ENCODE assay signal across 1 cellular context in genomic region chr19:1704339-1704738, GRCh38.
TF ChIP-seq lines count a peak whose summit lies in the region.

No MANE protein-coding gene starts in this region.

TF ChIP-seq in K562, 482 proteins besides CTCF, POLR2A, EP300 and RAD21:
- no peak for TF ChIP-seq ZNF592 (IDR thresholded peaks at IDR 0.05)
- peak; percentile 50; the same call in 1 of the 2 replicates for TF ChIP-seq NKRF (IDR thresholded peaks at IDR 0.05; ENCODE audit: borderline replicate concordance)
- no peak for TF ChIP-seq STAT6 (CRISPR knock-in tag; IDR thresholded peaks at IDR 0.05)
- no peak for TF ChIP-seq BCLAF1 (IDR thresholded peaks at IDR 0.05; ENCODE audit: borderline replicate concordance in 1 of 2, control insufficient read depth in 1 of 2, low read depth in 2 of 2, low read length in 1 of 2)
- TF ChIP-seq PHB2 (IDR thresholded peaks at IDR 0.05; ENCODE audit: low read depth) = 0 out of 2 replicates have a peak, but pooled peaks have one; percentile 20
- peak; percentile 76 for TF ChIP-seq EHMT2 (IDR thresholded peaks at IDR 0.05)
- TF ChIP-seq TCF7 (IDR thresholded peaks at IDR 0.05; ENCODE audit: borderline replicate concordance) = no peak
- TF ChIP-seq CSDE1 (IDR thresholded peaks at IDR 0.05) = no peak
- TF ChIP-seq HNRNPH1 (optimal IDR thresholded peaks at IDR 0.05; ENCODE audit: low read depth, low read length) = no peak
